In genomic region chr18:74521068-74521725, GRCh38 we compare ENCODE assay signal across 23 cellular contexts. TPM values are rescaled to one million over a fixed set of nuclear protein-coding genes. Genes with fewer than 3 reads are reported as not detected.
"Had no signal": no experiment of that assay in that cellular context is flagged by ENCODE, and none has a peak within 500 bp of the region (broad histone marks: within the 10 kb centered on the region; RNA-seq: fewer than 3 reads in every experiment).

No MANE protein-coding gene starts in this region.

- H3K9me3 Mint-ChIP-seq: activated B cell treated with CpG ODN at 0.5 μM for 24 hours; activated CD8-positive, alpha-beta T cell treated with anti-CD3 and anti-CD28 coated beads for 36 hours; activated T-helper 17 cell treated with anti-CD3 and anti-CD28 coated beads, Interleukin-2, amount 50 U/mL, for 72 hours; T-helper 2 cell treated with Interferon-gamma antibody and Interleukin-4, amounts not matched to agents 5 μg/mL and 100 μg/mL, for 36 hours had no signal

- H3K27ac Mint-ChIP-seq: activated B cell treated with CpG ODN at 0.5 μM for 24 hours; activated CD8-positive, alpha-beta T cell treated with anti-CD3 and anti-CD28 coated beads for 36 hours; activated T-helper 17 cell treated with anti-CD3 and anti-CD28 coated beads, Interleukin-2, amount 50 U/mL, for 72 hours; neural progenitor cell; stimulated activated memory B cell treated with anti-CD40 and anti-IgM and Interleukin-4, amounts not matched to agents 10 μg/mL and 1 μg/mL and 100 μg/mL, for 72 hours; T-helper 2 cell treated with Interferon-gamma antibody and Interleukin-4, amounts not matched to agents 5 μg/mL and 100 μg/mL, for 36 hours had no signal

- H3K4me3 Mint-ChIP-seq: activated B cell treated with CpG ODN at 0.5 μM for 24 hours; activated CD8-positive, alpha-beta T cell treated with anti-CD3 and anti-CD28 coated beads for 36 hours; activated T-helper 17 cell treated with anti-CD3 and anti-CD28 coated beads, Interleukin-2, amount 50 U/mL, for 72 hours; neural progenitor cell; stimulated activated memory B cell treated with anti-CD40 and anti-IgM and Interleukin-4, amounts not matched to agents 10 μg/mL and 1 μg/mL and 100 μg/mL, for 72 hours; T-helper 2 cell treated with Interferon-gamma antibody and Interleukin-4, amounts not matched to agents 5 μg/mL and 100 μg/mL, for 36 hours had no signal

- ATAC-seq: activated CD8-positive, alpha-beta T cell treated with anti-CD3 and anti-CD28 coated beads for 36 hours; activated T-helper 17 cell treated with anti-CD3 and anti-CD28 coated beads, Interleukin-2, amount 50 U/mL, for 72 hours; heart right ventricle; left ventricle myocardium superior; sciatic nerve; stimulated activated memory B cell treated with anti-CD40 and anti-IgM and Interleukin-4, amounts not matched to agents 10 μg/mL and 1 μg/mL and 100 μg/mL, for 72 hours had no signal

- H3K27me3 Mint-ChIP-seq: activated B cell treated with CpG ODN at 0.5 μM for 24 hours; activated CD8-positive, alpha-beta T cell treated with anti-CD3 and anti-CD28 coated beads for 36 hours; activated T-helper 17 cell treated with anti-CD3 and anti-CD28 coated beads, Interleukin-2, amount 50 U/mL, for 72 hours; stimulated activated memory B cell treated with anti-CD40 and anti-IgM and Interleukin-4, amounts not matched to agents 10 μg/mL and 1 μg/mL and 100 μg/mL, for 72 hours had no signal

- H3K4me1 Mint-ChIP-seq: activated T-helper 17 cell treated with anti-CD3 and anti-CD28 coated beads, Interleukin-2, amount 50 U/mL, for 72 hours had no signal

- H3K27me3 ChIP-seq: ascending aorta, esophagus muscularis mucosa, heart right ventricle, neural progenitor cell, thyroid gland had no signal

- DNase-seq: activated B cell treated with CpG ODN at 0.5 μM for 24 hours; activated CD4-positive, alpha-beta T cell treated with anti-CD3 and anti-CD28 coated beads for 48 hours; activated CD8-positive, alpha-beta T cell treated with anti-CD3 and anti-CD28 coated beads for 36 hours; activated naive CD4-positive, alpha-beta T cell treated with Interleukin-2 at 50 U/mL for 16 hours; activated T-cell treated with anti-CD3 and anti-CD28 coated beads, Interleukin-2, amount 50 U/mL, for 1 hour; effector CD4-positive, alpha-beta T cell; heart right ventricle; kidney glomerular epithelial cell; left ventricle myocardium superior; stimulated activated CD4-positive, alpha-beta T cell treated with anti-CD3 and anti-CD28 coated beads, Interleukin-4, amount 100 ng/mL, for 4 hours; thyroid gland had no signal

- H3K36me3 ChIP-seq: neural progenitor cell had no signal

- H3K27ac ChIP-seq: ascending aorta, esophagus muscularis mucosa, heart right ventricle, neural progenitor cell, thyroid gland had no signal

- H3K9ac ChIP-seq: neural progenitor cell had no signal

- H3K9me3 ChIP-seq: ascending aorta, esophagus muscularis mucosa, heart right ventricle, thyroid gland had no signal

- FAIRE-seq: endothelial cell of umbilical vein, urothelium cell line had no signal

- H3K4me2 ChIP-seq: neural progenitor cell had no signal

- H2AFZ ChIP-seq: neural progenitor cell had no signal

- H3K4me1 ChIP-seq: ascending aorta, neural progenitor cell had no signal

- H3K4me3 ChIP-seq: ascending aorta, esophagus muscularis mucosa, heart right ventricle, neural progenitor cell, thyroid gland had no signal

RNA-seq across cellular contexts. Expression of gene CNDP1, which starts 13.1 kb away (rescaled TPM):
- total RNA-seq: activated CD8-positive, alpha-beta T cell treated with anti-CD3 and anti-CD28 coated beads for 36 hours; ascending aorta; endothelial cell of umbilical vein; esophagus muscularis mucosa; left ventricle myocardium superior; mononuclear cell; osteoblast; pulmonary artery endothelial cell had no signal
- polyA plus RNA-seq: endothelial cell of umbilical vein had no signal
